In genomic region chr9:101677864-101678263, GRCh38 we compare ENCODE assay signal across 20 cellular contexts.
DNase-seq lines count a peak whose midpoint lies in the region; ATAC-seq, FAIRE-seq and TF ChIP-seq lines count a peak whose summit lies in the region.
"Had no signal": no experiment of that assay in that cellular context is flagged by ENCODE, and none has a peak within 500 bp of the region (broad histone marks: within the 10 kb centered on the region; RNA-seq: fewer than 3 reads in every experiment).

No MANE protein-coding gene starts in this region.

- no peaks in the 10 kb centered on the region for H3K9me3 Mint-ChIP-seq in type B pancreatic cell
- H3K9me3 Mint-ChIP-seq: CD8-positive, alpha-beta T cell; H9 had no signal

- peak; percentile 5 for DNase-seq in Daoy (ENCODE audit: low read depth)
- DNase-seq in H54 (ENCODE audit: insufficient read length, low spot score) = no peak
- peak; percentile 75 for DNase-seq in islet precursor cell
- DNase-seq in RCC 7860 (ENCODE audit: low spot score) = no peak
- no peak for DNase-seq in suprapubic skin (ENCODE audit: low spot score in 2 of 2)
- no peak for DNase-seq in type B pancreatic cell (ENCODE audit: extremely low spot score, unreplicated experiment)
- DNase-seq: Calu3; CD8-positive, alpha-beta T cell; DMS79 treated with DMSO at 0.1 percent for 48 hours; GOT3; H9 had no signal

- H3K27ac ChIP-seq in suprapubic skin = no peak overlapping the region
- H3K27ac ChIP-seq: BLaER1 treated with 17β-estradiol and CSF1 and Interleukin-3, amounts not matched to agents 10 nM and 100 nM had no signal

- H3K27me3 ChIP-seq in suprapubic skin = no peaks in the 10 kb centered on the region
- H3K27me3 ChIP-seq: BLaER1 treated with 17β-estradiol and CSF1 and Interleukin-3, amounts not matched to agents 10 nM and 100 nM had no signal

- no peaks in the 10 kb centered on the region for H3K9me3 ChIP-seq in suprapubic skin
- H3K9me3 ChIP-seq: BLaER1 treated with 17β-estradiol and CSF1 and Interleukin-3, amounts not matched to agents 10 nM and 100 nM had no signal

- no peaks in the 10 kb centered on the region for H3K4me1 Mint-ChIP-seq in type B pancreatic cell (ENCODE audit: unreplicated experiment)
- H3K4me1 Mint-ChIP-seq: B cell, H9 had no signal

- TF ChIP-seq CTCF in suprapubic skin (IDR thresholded peaks at IDR 0.05) (no peak), type B pancreatic cell (conservative IDR thresholded peaks at IDR 0.05) (no peak)

- no peaks in the 10 kb centered on the region for H3K36me3 ChIP-seq in suprapubic skin
- H3K36me3 ChIP-seq: BLaER1 treated with 17β-estradiol and CSF1 and Interleukin-3, amounts not matched to agents 10 nM and 100 nM had no signal

- TF ChIP-seq EP300 in suprapubic skin (IDR thresholded peaks at IDR 0.05) = no peak

- no peaks in the 10 kb centered on the region for H3K36me3 Mint-ChIP-seq in type B pancreatic cell
- H3K36me3 Mint-ChIP-seq: CD8-positive, alpha-beta T cell; IgD-negative memory B cell had no signal

- no peak for TF ChIP-seq POLR2A in H54 (IDR thresholded peaks at IDR 0.05; ENCODE audit: low read depth, low read length)
- TF ChIP-seq POLR2A in suprapubic skin (IDR thresholded peaks at IDR 0.05) = no peak

- ATAC-seq in SK-N-SH treated with all-trans-retinoic acid at 6 μM for 48 hours = peak; percentile 86
- ATAC-seq in GM19035 (IDR thresholded peaks at IDR 0.05; ENCODE audit: unreplicated experiment) = no peak
- ATAC-seq: CD8-positive, alpha-beta T cell; HepG2 had no signal

- H3K4me3 Mint-ChIP-seq in type B pancreatic cell = no peak overlapping the region
- H3K4me3 Mint-ChIP-seq: B cell; CD8-positive, alpha-beta T cell; H9; IgD-negative memory B cell had no signal

- no peak overlapping the region for H3K27ac Mint-ChIP-seq in type B pancreatic cell
- H3K27ac Mint-ChIP-seq: B cell; CD8-positive, alpha-beta T cell; H9; IgD-negative memory B cell had no signal

- no peak overlapping the region for H3K4me3 ChIP-seq in suprapubic skin
- H3K4me3 ChIP-seq: BLaER1 treated with 17β-estradiol and CSF1 and Interleukin-3, amounts not matched to agents 10 nM and 100 nM had no signal

- peaks cover 9% of the 10 kb centered on the region for H3K27me3 Mint-ChIP-seq in type B pancreatic cell
- H3K27me3 Mint-ChIP-seq: IgD-negative memory B cell had no signal

- no peaks in the 10 kb centered on the region for H3K4me1 ChIP-seq in suprapubic skin

- FAIRE-seq in H54 (lab: Jason Lieb, UNC) (peak; percentile 64), RCC 7860 (lab: Jason Lieb, UNC) (no peak)
- FAIRE-seq: G401.6, GM12891, GM18507, HepG2 had no signal

TF ChIP-seq in SK-N-SH treated with all-trans-retinoic acid at 6 μM for 48 hours, 23 proteins besides CTCF, POLR2A, EP300 and RAD21:
- TF ChIP-seq ESRRG (CRISPR knock-in tag; IDR thresholded peaks at IDR 0.05) (no peak), ISL1 (CRISPR knock-in tag; IDR thresholded peaks at IDR 0.05) (peak; percentile 74), ZNF565 (CRISPR knock-in tag; conservative IDR thresholded peaks at IDR 0.05; ENCODE audit: low read depth) (no peak), TCF4 (CRISPR knock-in tag; IDR thresholded peaks at IDR 0.05; ENCODE audit: borderline replicate concordance) (0 out of 2 replicates have a peak, but pooled peaks have one; percentile 13)
- TF ChIP-seq, protein P1, sequence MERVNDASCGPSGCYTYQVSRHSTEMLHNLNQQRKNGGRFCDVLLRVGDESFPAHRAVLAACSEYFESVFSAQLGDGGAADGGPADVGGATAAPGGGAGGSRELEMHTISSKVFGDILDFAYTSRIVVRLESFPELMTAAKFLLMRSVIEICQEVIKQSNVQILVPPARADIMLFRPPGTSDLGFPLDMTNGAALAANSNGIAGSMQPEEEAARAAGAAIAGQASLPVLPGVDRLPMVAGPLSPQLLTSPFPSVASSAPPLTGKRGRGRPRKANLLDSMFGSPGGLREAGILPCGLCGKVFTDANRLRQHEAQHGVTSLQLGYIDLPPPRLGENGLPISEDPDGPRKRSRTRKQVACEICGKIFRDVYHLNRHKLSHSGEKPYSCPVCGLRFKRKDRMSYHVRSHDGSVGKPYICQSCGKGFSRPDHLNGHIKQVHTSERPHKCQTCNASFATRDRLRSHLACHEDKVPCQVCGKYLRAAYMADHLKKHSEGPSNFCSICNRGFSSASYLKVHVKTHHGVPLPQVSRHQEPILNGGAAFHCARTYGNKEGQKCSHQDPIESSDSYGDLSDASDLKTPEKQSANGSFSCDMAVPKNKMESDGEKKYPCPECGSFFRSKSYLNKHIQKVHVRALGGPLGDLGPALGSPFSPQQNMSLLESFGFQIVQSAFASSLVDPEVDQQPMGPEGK (CRISPR knock-in tag; IDR thresholded peaks at IDR 0.05; ENCODE audit: borderline replicate concordance) = no peak

Comparison
In these comparisons a context has a peak if more than half of its experiments do, and no peak if none do; other contexts are left out.
1. DNase-seq: peak in Daoy (single experiment) and islet precursor cell (single experiment); none in H54 (single experiment), RCC 7860 (single experiment), suprapubic skin (0 of 2) and type B pancreatic cell (single experiment).